Comparison of ENCODE assay signal across 22 cellular contexts in genomic region chr18:55735969-55736368, GRCh38.
"Had no signal": no experiment of that assay in that cellular context is flagged by ENCODE, and none has a peak within 500 bp of the region (broad histone marks: within the 10 kb centered on the region; RNA-seq: fewer than 3 reads in every experiment).

No MANE protein-coding gene starts in this region.

- H3K4me3 ChIP-seq: coronary artery, heart left ventricle had no signal

- H3K9me3 ChIP-seq: heart left ventricle had no signal

- DNase-seq: activated B cell treated with CpG ODN at 0.5 μM for 24 hours; activated CD4-positive, alpha-beta T cell treated with anti-CD3 and anti-CD28 coated beads for 48 hours; activated CD4-positive, alpha-beta T cell treated with anti-CD3 and anti-CD28 coated beads, Interleukin-2, amount 50 U/mL, for 1 hour; activated CD4-positive, alpha-beta T cell treated with anti-CD3 and anti-CD28 coated beads, Interleukin-2, amount 50 U/mL, for 48 hours; activated CD8-positive, alpha-beta memory T cell treated with anti-CD3 and anti-CD28 coated beads for 24 hours; activated CD8-positive, alpha-beta T cell treated with anti-CD3 and anti-CD28 coated beads for 36 hours; activated effector memory CD4-positive, alpha-beta T cell treated with Interleukin-2 at 50 U/mL for 16 hours; activated gamma-delta T cell treated with Interleukin-2 at 50 U/mL for 16 hours; activated naive CD4-positive, alpha-beta T cell treated with anti-CD3 and anti-CD28 coated beads, Interleukin-2, amount 50 U/mL, for 16 hours; activated naive CD4-positive, alpha-beta T cell treated with Interleukin-2 at 50 U/mL for 16 hours; activated T-cell treated with anti-CD3 and anti-CD28 coated beads, Interleukin-2, amount 50 U/mL, for 4 hours; amniotic stem cell; brain microvascular endothelial cell; dorsolateral prefrontal cortex; effector memory CD4-positive, alpha-beta T cell; endodermal cell; foreskin fibroblast; glutamatergic neuron; heart left ventricle; T-helper 9 cell; WERI-Rb-1 had no signal

- H3K36me3 ChIP-seq: brain microvascular endothelial cell, heart left ventricle, WERI-Rb-1 had no signal

- H3K27me3 ChIP-seq: brain microvascular endothelial cell, dorsolateral prefrontal cortex, heart left ventricle had no signal

- H3K27ac ChIP-seq: brain microvascular endothelial cell, coronary artery, WERI-Rb-1 had no signal
